In genomic region chr6:149456311-149457021, GRCh38 we compare ENCODE assay signal across 30 cellular contexts. TPM values are rescaled to one million over a fixed set of nuclear protein-coding genes. Genes with fewer than 3 reads are reported as not detected.
"Had no signal": no experiment of that assay in that cellular context is flagged by ENCODE, and none has a peak within 500 bp of the region (broad histone marks: within the 10 kb centered on the region; RNA-seq: fewer than 3 reads in every experiment).

No MANE protein-coding gene starts in this region.

- H3K4me3 ChIP-seq: body of pancreas, breast epithelium, MG63, SJCRH30, SK-N-MC had no signal

- H3K27ac ChIP-seq: body of pancreas, breast epithelium, SJCRH30, SK-N-MC had no signal

- H3K4me3 Mint-ChIP-seq: activated CD8-positive, alpha-beta T cell treated with anti-CD3 and anti-CD28 coated beads for 36 hours; activated naive CD8-positive, alpha-beta T cell treated with anti-CD3 and anti-CD28 coated beads for 36 hours; activated T-cell treated with anti-CD3 and anti-CD28 coated beads, Interleukin-2, amount 50 U/mL, for 4 hours; T-helper 2 cell treated with Interferon-gamma antibody and Interleukin-4, amounts not matched to agents 5 μg/mL and 100 μg/mL, for 36 hours had no signal

- FAIRE-seq: astrocyte, TTC549 had no signal

- H3K27me3 Mint-ChIP-seq: activated CD8-positive, alpha-beta T cell treated with anti-CD3 and anti-CD28 coated beads for 36 hours; activated naive CD8-positive, alpha-beta T cell treated with anti-CD3 and anti-CD28 coated beads for 36 hours had no signal

- H3K27me3 ChIP-seq: body of pancreas, breast epithelium, MG63, SJCRH30 had no signal

- ATAC-seq: activated CD8-positive, alpha-beta T cell treated with anti-CD3 and anti-CD28 coated beads for 36 hours; activated T-cell treated with anti-CD3 and anti-CD28 coated beads, Interleukin-2, amount 50 U/mL, for 4 hours; body of pancreas; Panc1 had no signal

- H3K27ac Mint-ChIP-seq: activated CD8-positive, alpha-beta T cell treated with anti-CD3 and anti-CD28 coated beads for 36 hours; activated naive CD8-positive, alpha-beta T cell treated with anti-CD3 and anti-CD28 coated beads for 36 hours; T-helper 2 cell treated with Interferon-gamma antibody and Interleukin-4, amounts not matched to agents 5 μg/mL and 100 μg/mL, for 36 hours had no signal

- H3K9me3 ChIP-seq: body of pancreas, breast epithelium, MG63, SJCRH30 had no signal

- H3K36me3 ChIP-seq: breast epithelium, MG63, SJCRH30 had no signal

- H3K9me3 Mint-ChIP-seq: activated CD8-positive, alpha-beta T cell treated with anti-CD3 and anti-CD28 coated beads for 36 hours; activated naive CD8-positive, alpha-beta T cell treated with anti-CD3 and anti-CD28 coated beads for 36 hours; activated T-cell treated with anti-CD3 and anti-CD28 coated beads, Interleukin-2, amount 50 U/mL, for 4 hours; T-helper 2 cell treated with Interferon-gamma antibody and Interleukin-4, amounts not matched to agents 5 μg/mL and 100 μg/mL, for 36 hours had no signal

- DNase-seq: activated CD4-positive, alpha-beta T cell treated with anti-CD3 and anti-CD28 coated beads for 4 hours; activated CD4-positive, alpha-beta T cell treated with anti-CD3 and anti-CD28 coated beads, Interleukin-2, amount 50 U/mL, for 1 hour; activated CD4-positive, CD25-positive, alpha-beta regulatory T cell treated with anti-CD3 and anti-CD28 coated beads, Interleukin-2, amount 50 U/mL, for 72 hours; activated CD8-positive, alpha-beta T cell treated with anti-CD3 and anti-CD28 coated beads for 36 hours; activated naive CD4-positive, alpha-beta T cell; activated naive CD4-positive, alpha-beta T cell treated with anti-CD3 and anti-CD28 coated beads, Interleukin-2, amount 50 U/mL, for 16 hours; activated naive CD8-positive, alpha-beta T cell treated with anti-CD3 and anti-CD28 coated beads for 36 hours; activated T-cell treated with anti-CD3 and anti-CD28 coated beads, Interleukin-2, amount 50 U/mL, for 4 hours; amniotic stem cell; body of pancreas; Kasumi-1; KG1; MG63; NCI-H1048; NCI-H1105 treated with DMSO at 0.1 percent for 48 hours; NCI-H1436; NCI-H1694; NCI-H1930; NCI-H2081 treated with DMSO at 0.1 percent for 48 hours; NCI-H226; NCI-H446 treated with DMSO at 0.1 percent for 48 hours; NCI-H524 treated with DMSO at 0.1 percent for 48 hours; SHP77; SJCRH30 had no signal

RNA-seq across cellular contexts. Expression of gene ZC3H12D, which starts 28.3 kb away (rescaled TPM):
- total RNA-seq: SJCRH30 had no signal
